In genomic region chr6:144776031-144776819, GRCh38 we compare ENCODE assay signal across 1 cellular context.
TF ChIP-seq lines count a peak whose summit lies in the region.

No MANE protein-coding gene starts in this region.

TF ChIP-seq in liver, 16 proteins besides CTCF, POLR2A, EP300 and RAD21 (continued from another document):
- TF ChIP-seq MAX (IDR thresholded peaks at IDR 0.05) = peak; percentile 56
- no peak for TF ChIP-seq FOXA1 (IDR thresholded peaks at IDR 0.05)
- TF ChIP-seq JUND (IDR thresholded peaks at IDR 0.05) = peak in 1 of 2 donors; percentile 7
- TF ChIP-seq NR2F2 (IDR thresholded peaks at IDR 0.05) = peak; percentile 45
- no peak for TF ChIP-seq ATF3 (IDR thresholded peaks at IDR 0.05)
- peak in 1 of 2 donors; percentile 14 for TF ChIP-seq GABPA (IDR thresholded peaks at IDR 0.05 in 1 of 2, conservative IDR thresholded peaks at IDR 0.05 in 1 of 2)
- peak; percentile 67 for TF ChIP-seq YY1 (IDR thresholded peaks at IDR 0.05)
- TF ChIP-seq ZBTB33 (IDR thresholded peaks at IDR 0.05) = peak; percentile 18
- TF ChIP-seq FOXA2 (IDR thresholded peaks at IDR 0.05) = no peak
- TF ChIP-seq REST (IDR thresholded peaks at IDR 0.05) = no peak
